In genomic region chr7:1640376-1641172, GRCh38 we compare ENCODE assay signal across 17 cellular contexts. TPM values are rescaled to one million over a fixed set of nuclear protein-coding genes. Genes with fewer than 3 reads are reported as not detected.
DNase-seq lines count a peak whose midpoint lies in the region; TF ChIP-seq lines count a peak whose summit lies in the region.
"Had no signal": no experiment of that assay in that cellular context is flagged by ENCODE, and none has a peak within 500 bp of the region (broad histone marks: within the 10 kb centered on the region; RNA-seq: fewer than 3 reads in every experiment).

No MANE protein-coding gene starts in this region.

- H3K4me3 Mint-ChIP-seq in neural progenitor cell = no peak overlapping the region
- H3K4me3 Mint-ChIP-seq in CD14-positive monocyte = no peak overlapping the region
- H3K4me3 Mint-ChIP-seq: CD4-positive, alpha-beta memory T cell; stimulated activated naive CD8-positive, alpha-beta T cell treated with anti-CD3 and anti-CD28 coated beads, Interleukin-15, Interleukin-2, amounts not matched to agents 100 ng/mL and 50 ng/mL, for 24 hours had no signal

- intact Hi-C loops in CD14-positive monocyte (cut with micrococcal nuclease) = no loop called here
- intact Hi-C loops in breast epithelium (cut with DNase I; ENCODE audit: low total_unique reads) = no loop called here

- H3K79me2 ChIP-seq in Karpas-422 (ENCODE audit: low read length) = no peaks in the 10 kb centered on the region
- H3K79me2 ChIP-seq in neural progenitor cell (ENCODE audit: low read depth) = no peaks in the 10 kb centered on the region

- H3K27me3 ChIP-seq in Karpas-422 (ENCODE audit: low read length) (no peaks in the 10 kb centered on the region), brain microvascular endothelial cell (replicated peaks) (peaks cover 4% of the 10 kb centered on the region), neural progenitor cell (no peaks in the 10 kb centered on the region), breast epithelium (peaks cover 4 to 41% of the 10 kb centered on the region in 2 donors)

- H3K9me3 Mint-ChIP-seq in neural progenitor cell (peaks cover 10% of the 10 kb centered on the region), CD14-positive monocyte (peaks cover 12 to 27% (median 22%) of the 10 kb centered on the region in 7 donors)
- H3K9me3 Mint-ChIP-seq: stimulated activated naive CD8-positive, alpha-beta T cell treated with anti-CD3 and anti-CD28 coated beads, Interleukin-15, Interleukin-2, amounts not matched to agents 100 ng/mL and 50 ng/mL, for 24 hours had no signal

- peaks cover 3% of the 10 kb centered on the region for H3F3A ChIP-seq in neural progenitor cell (ENCODE audit: low read depth)

- TF ChIP-seq CTCF in C4-2B (conservative IDR thresholded peaks at IDR 0.05) (peak; percentile 77), brain microvascular endothelial cell (IDR thresholded peaks at IDR 0.05; ENCODE audit: low read depth, low read length, missing control alignments) (peak; percentile 37), neural progenitor cell (IDR thresholded peaks at IDR 0.05) (peak; percentile 34), CD14-positive monocyte (IDR thresholded peaks at IDR 0.05) (no peak), GM13976 (IDR thresholded peaks at IDR 0.05; ENCODE audit: borderline replicate concordance, control extremely low read depth, extremely low read depth, insufficient read depth, missing control alignments) (no peak), breast epithelium (IDR thresholded peaks at IDR 0.05) (no peak)

- H3K4me1 Mint-ChIP-seq in neural progenitor cell (peaks cover 5% of the 10 kb centered on the region), CD14-positive monocyte (no peaks in the 10 kb centered on the region)
- H3K4me1 Mint-ChIP-seq: CD4-positive, alpha-beta memory T cell had no signal

- H3K36me3 Mint-ChIP-seq in neural progenitor cell (no peaks in the 10 kb centered on the region), CD14-positive monocyte (no peaks in the 10 kb centered on the region)

- H3K9me3 ChIP-seq in Karpas-422 (ENCODE audit: low read length) (no peaks in the 10 kb centered on the region; the same call in 1 of the 2 replicates), neural progenitor cell (ENCODE audit: low read depth) (peaks cover 9% of the 10 kb centered on the region), breast epithelium (peaks cover 26 to 28% of the 10 kb centered on the region in 2 donors)

- H4K20me1 ChIP-seq in Karpas-422 (ENCODE audit: insufficient read depth, low read depth, low read length) (no peaks in the 10 kb centered on the region), neural progenitor cell (ENCODE audit: low read depth) (no peaks in the 10 kb centered on the region)

- no peak overlapping the region for H3K4me3 ChIP-seq in Karpas-422 (ENCODE audit: low read length)
- no peak overlapping the region for H3K4me3 ChIP-seq in brain microvascular endothelial cell (ENCODE audit: low read depth, low read length)
- H3K4me3 ChIP-seq in neural progenitor cell = no peak overlapping the region
- H3K4me3 ChIP-seq in breast epithelium = no peak overlapping the region
- H3K4me3 ChIP-seq: skin epidermis had no signal

- TF ChIP-seq POLR2A in breast epithelium (IDR thresholded peaks at IDR 0.05) = no peak

- in situ Hi-C loops in brain microvascular endothelial cell (cut with HindIII; ENCODE audit: low pct_ligation_motif_present, low sequenced_read_pairs) = no loop called here
- in situ Hi-C loops in GM13976 (cut with MboI; ENCODE audit: low sequenced_read_pairs, unreplicated experiment) = no loop called here

- H3K9me2 ChIP-seq in Karpas-422 (replicated peaks; ENCODE audit: insufficient read depth, low read length) = no peaks in the 10 kb centered on the region

- H3K27ac ChIP-seq in C4-2B (no peak overlapping the region), Karpas-422 (ENCODE audit: low read length) (no peak overlapping the region), brain microvascular endothelial cell (no peak overlapping the region), neural progenitor cell (no peak overlapping the region), breast epithelium (no peak overlapping the region)
- H3K27ac ChIP-seq: KMS-11 had no signal

- DNase-seq in Karpas-422 (peak; percentile 63), brain microvascular endothelial cell (no peak), neural progenitor cell (ENCODE audit: low spot score) (no peak), CD14-positive monocyte (ENCODE audit: low spot score) (no peak), GM13976 (ENCODE audit: low spot score) (no peak), breast epithelium (ENCODE audit: low spot score in 2 of 2) (no peak)
- DNase-seq in stimulated activated CD4-positive, alpha-beta T cell treated with anti-CD3 and anti-CD28 coated beads, Interleukin-4, amount 100 ng/mL, for 1 hour = no peak
- DNase-seq: activated CD4-positive, alpha-beta T cell treated with anti-CD3 and anti-CD28 coated beads, Interleukin-2, amount 50 U/mL, for 4 hours; activated T-cell treated with anti-CD3 and anti-CD28 coated beads, Interleukin-2, amount 50 U/mL, for 48 hours; CD4-positive, alpha-beta memory T cell; midbrain; NCI-H1694; Right ventricle myocardium superior had no signal

- H3K9ac ChIP-seq in Karpas-422 (ENCODE audit: low read length) (no peak overlapping the region), neural progenitor cell (no peak overlapping the region)
- H3K9ac ChIP-seq: KMS-11 had no signal

- no peaks in the 10 kb centered on the region for H3K4me1 ChIP-seq in Karpas-422 (ENCODE audit: low read length)
- H3K4me1 ChIP-seq in neural progenitor cell = no peaks in the 10 kb centered on the region
- no peaks in the 10 kb centered on the region for H3K4me1 ChIP-seq in breast epithelium

- no peak overlapping the region for H3K27ac Mint-ChIP-seq in neural progenitor cell
- peak overlapping the region in 1 of 7 donors; percentile 50 for H3K27ac Mint-ChIP-seq in CD14-positive monocyte
- H3K27ac Mint-ChIP-seq: CD4-positive, alpha-beta memory T cell; stimulated activated naive CD8-positive, alpha-beta T cell treated with anti-CD3 and anti-CD28 coated beads, Interleukin-15, Interleukin-2, amounts not matched to agents 100 ng/mL and 50 ng/mL, for 24 hours had no signal

- no peaks in the 10 kb centered on the region for H3K36me3 ChIP-seq in Karpas-422 (ENCODE audit: insufficient read depth, low read length)
- no peaks in the 10 kb centered on the region for H3K36me3 ChIP-seq in brain microvascular endothelial cell (replicated peaks)
- H3K36me3 ChIP-seq in neural progenitor cell = no peaks in the 10 kb centered on the region
- H3K36me3 ChIP-seq in breast epithelium = no peaks in the 10 kb centered on the region

- no peak overlapping the region for H3K4me2 ChIP-seq in Karpas-422 (ENCODE audit: low read depth, low read length, poor library complexity, severe bottlenecking)
- no peak overlapping the region for H3K4me2 ChIP-seq in neural progenitor cell
- H3K4me2 ChIP-seq: KMS-11 had no signal

- H2AFZ ChIP-seq in Karpas-422 (ENCODE audit: low read length) (no peak overlapping the region), neural progenitor cell (replicated peaks) (no peak overlapping the region)

- H3K27me3 Mint-ChIP-seq in neural progenitor cell (ENCODE audit: insufficient read depth, low read depth) (peaks cover 5% of the 10 kb centered on the region), CD14-positive monocyte (ENCODE audit: low read depth in 3 of 3) (peaks cover 2 to 15% (median 8%) of the 10 kb centered on the region in 3 donors)

RNA-seq across cellular contexts. Expression of gene ELFN1, which starts 29.5 kb away (rescaled TPM):
- total RNA-seq in Karpas-422 (2014; rRNA removed; shearing (Covaris generic); ENCODE audit: low replicate concordance) = not detected in 2 replicates
- total RNA-seq in neural progenitor cell (ENCODE audit: low replicate concordance) (2.2 and 13.6 TPM in 2 replicates), breast epithelium (1 to 10 TPM in 1 of 3 donors, under 1 TPM in 2; 0.59 to 1.3 (median 0.96) TPM)
- not detected for polyA plus RNA-seq in CD14-positive monocyte
- polyA plus RNA-seq: CD4-positive, alpha-beta memory T cell had no signal

Comparison
In these comparisons a context has a peak if more than half of its experiments do, and no peak if none do; other contexts are left out.
1. CTCF ChIP-seq: peak in C4-2B (single experiment), brain microvascular endothelial cell (single experiment) and neural progenitor cell (single experiment); none in CD14-positive monocyte (single experiment), GM13976 (single experiment) and breast epithelium (0 of 3).